ENCODE assay signal across 22 cellular contexts in genomic region chr1:236802264-236802663, GRCh38.
"Had no signal": no experiment of that assay in that cellular context is flagged by ENCODE, and none has a peak within 500 bp of the region (broad histone marks: within the 10 kb centered on the region; RNA-seq: fewer than 3 reads in every experiment).

No MANE protein-coding gene starts in this region.

- H3K27me3 Mint-ChIP-seq: activated B cell treated with CpG ODN at 0.5 μM for 24 hours; activated CD4-positive, alpha-beta T cell treated with anti-CD3 and anti-CD28 coated beads, Interleukin-2, amount 10 ng/mL, durations not matched to agents 7 days and 5 days; T-cell had no signal

- H3K27me3 ChIP-seq: brain microvascular endothelial cell, gastrocnemius medialis, heart left ventricle, ovary, testis, upper lobe of left lung had no signal

- H3K36me3 ChIP-seq: brain microvascular endothelial cell, ovary had no signal

- FAIRE-seq: kidney had no signal

- H3K27ac Mint-ChIP-seq: activated B cell treated with CpG ODN at 0.5 μM for 24 hours; activated CD4-positive, alpha-beta T cell treated with anti-CD3 and anti-CD28 coated beads, Interleukin-2, amount 10 ng/mL, durations not matched to agents 7 days and 5 days; T-cell had no signal

- H3K9me3 ChIP-seq: gastrocnemius medialis, heart left ventricle, left ventricle myocardium inferior, ovary, psoas muscle, testis, upper lobe of left lung had no signal

- H3K9me3 Mint-ChIP-seq: activated B cell treated with CpG ODN at 0.5 μM for 24 hours; activated CD4-positive, alpha-beta T cell treated with anti-CD3 and anti-CD28 coated beads, Interleukin-2, amount 10 ng/mL, durations not matched to agents 7 days and 5 days; T-cell had no signal

- H3K27ac ChIP-seq: brain microvascular endothelial cell, coronary artery, heart left ventricle, left ventricle myocardium inferior, ovary, psoas muscle, testis, upper lobe of left lung had no signal

- DNase-seq: activated B cell treated with CpG ODN at 0.5 μM for 24 hours; activated CD4-positive, alpha-beta T cell treated with anti-CD3 and anti-CD28 coated beads, Interleukin-2, amount 10 ng/mL, durations not matched to agents 7 days and 5 days; activated effector memory CD4-positive, alpha-beta T cell treated with anti-CD3 and anti-CD28 coated beads, Interleukin-2, amount 50 U/mL, for 16 hours; aorta; brain microvascular endothelial cell; central memory CD4-positive, alpha-beta T cell; effector CD4-positive, alpha-beta T cell; gastrocnemius medialis; heart left ventricle; kidney; left ventricle myocardium inferior; ovary; psoas muscle; right cardiac atrium; stimulated activated CD4-positive, alpha-beta T cell treated with anti-CD3 and anti-CD28 coated beads, Interleukin-2, amount 100 ng/mL, for 24 hours; T-cell; T-helper 9 cell; testis; upper lobe of left lung had no signal

- H3K4me3 Mint-ChIP-seq: activated B cell treated with CpG ODN at 0.5 μM for 24 hours; activated CD4-positive, alpha-beta T cell treated with anti-CD3 and anti-CD28 coated beads, Interleukin-2, amount 10 ng/mL, durations not matched to agents 7 days and 5 days had no signal

- H3K4me3 ChIP-seq: coronary artery, gastrocnemius medialis, heart left ventricle, left ventricle myocardium inferior, ovary, psoas muscle, testis, upper lobe of left lung had no signal

- ATAC-seq: esophagus mucosa, gastrocnemius medialis, heart left ventricle, psoas muscle, right cardiac atrium, SK-N-SH treated with all-trans-retinoic acid at 6 μM for 48 hours, T-cell had no signal
